12 cellular contexts compared by ENCODE assay signal in the genomic region with DNA sequence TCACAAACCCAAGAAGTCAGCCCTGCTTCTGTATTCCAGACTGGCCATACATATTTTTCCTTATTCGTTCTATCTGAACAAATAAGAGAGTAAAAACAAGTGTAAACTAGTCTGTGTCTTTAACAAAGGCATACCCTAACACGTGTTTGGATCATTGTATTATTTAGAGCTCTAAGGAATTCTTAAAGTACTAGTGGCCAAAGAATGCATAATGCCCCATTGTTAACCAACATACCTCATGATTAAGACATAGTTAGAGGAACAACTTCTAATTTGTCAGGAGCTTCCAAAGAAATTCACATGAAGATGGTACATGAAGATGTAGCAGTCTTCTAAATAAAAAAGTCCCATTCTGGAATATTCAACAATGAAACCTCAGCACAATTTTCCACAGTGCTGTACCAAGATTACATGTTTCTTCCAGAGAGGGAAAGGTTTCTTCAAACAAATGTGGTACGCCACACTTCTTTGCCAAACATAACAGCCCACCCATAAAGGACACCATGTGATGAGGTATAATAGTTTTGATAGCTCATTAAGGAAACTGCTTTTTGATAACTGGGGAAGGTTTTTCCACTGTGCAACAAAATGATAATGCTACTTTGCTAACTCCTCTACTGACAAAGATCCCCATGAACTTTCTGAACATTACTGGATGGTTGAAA. TPM values are rescaled to one million over a fixed set of nuclear protein-coding genes. Genes with fewer than 3 reads are reported as not detected.
DNase-seq lines count a peak whose midpoint lies in the region; ATAC-seq, FAIRE-seq and TF ChIP-seq lines count a peak whose summit lies in the region.
"Had no signal": no experiment of that assay in that cellular context is flagged by ENCODE, and none has a peak within 500 bp of the region (broad histone marks: within the 10 kb centered on the region; RNA-seq: fewer than 3 reads in every experiment).

No MANE protein-coding gene starts in this region.

- dilution Hi-C loops in keratinocyte (cut with MboI; ENCODE audit: extremely low pct_ligation_motif_present, low sequenced_read_pairs) = no loop called here

- H3K9ac ChIP-seq in keratinocyte (ENCODE audit: control insufficient read depth, extremely low read depth, insufficient read depth, low read length) (peak overlapping the region; percentile 69), subcutaneous abdominal adipose tissue (ENCODE audit: low read length in 5 of 5) (peak overlapping the region in 4 of 5 donors; percentile 20 to 99 (median 51))

- H3K9me3 ChIP-seq in breast epithelium (no peaks in the 10 kb centered on the region), keratinocyte (ENCODE audit: control insufficient read depth, low read depth, low read length) (no peaks in the 10 kb centered on the region), subcutaneous abdominal adipose tissue (ENCODE audit: control insufficient read depth in 5 of 5, low read length in 5 of 5) (no peaks in the 10 kb centered on the region)

- intact Hi-C loops in breast epithelium (cut with DNase I; ENCODE audit: low total_unique reads) = no loop called here

- no peaks in the 10 kb centered on the region for H3K79me2 ChIP-seq in keratinocyte (ENCODE audit: control insufficient read depth, insufficient read depth, low read length)

- H2AFZ ChIP-seq in keratinocyte (ENCODE audit: control insufficient read depth, low read length) = peak overlapping the region; percentile 66

- no peaks in the 10 kb centered on the region for H4K20me1 ChIP-seq in keratinocyte (ENCODE audit: control insufficient read depth, extremely low read depth, insufficient read depth, low read length)

- H3K9me1 ChIP-seq in keratinocyte (ENCODE audit: control insufficient read depth, extremely low read depth, insufficient read depth, low read length) = no peaks in the 10 kb centered on the region

- peak in 1 of 3 donors; percentile 36 for TF ChIP-seq CTCF in breast epithelium (IDR thresholded peaks at IDR 0.05)
- TF ChIP-seq CTCF in keratinocyte (optimal IDR thresholded peaks at IDR 0.05 in 1 of 3, IDR thresholded peaks at IDR 0.05 in 1 of 3, conservative IDR thresholded peaks at IDR 0.05 in 1 of 3; ENCODE audit: extremely low read depth in 1 of 3, insufficient read depth in 2 of 3, low read length in 3 of 3) = no peak

- no peaks in the 10 kb centered on the region for H3K36me3 ChIP-seq in breast epithelium
- H3K36me3 ChIP-seq in keratinocyte (ENCODE audit: control insufficient read depth in 2 of 2, extremely low read depth in 1 of 2, insufficient read depth in 2 of 2, low read length in 2 of 2) = no peaks in the 10 kb centered on the region
- peaks cover 3 to 12% (median 4%) of the 10 kb centered on the region in 5 donors for H3K36me3 ChIP-seq in subcutaneous abdominal adipose tissue (ENCODE audit: control insufficient read depth in 5 of 5, insufficient read depth in 5 of 5, low read length in 5 of 5)

- H3K4me3 ChIP-seq in breast epithelium = peak overlapping the region in 1 of 3 donors; percentile 39
- H3K4me3 ChIP-seq in keratinocyte (ENCODE audit: control insufficient read depth in 2 of 3, extremely low read depth in 1 of 3, insufficient read depth in 2 of 3, low read depth in 1 of 3, low read length in 3 of 3) = no peak overlapping the region
- peak overlapping the region; percentile 13 to 80 (median 75) for H3K4me3 ChIP-seq in subcutaneous abdominal adipose tissue (ENCODE audit: low read depth in 1 of 5, low read length in 5 of 5)

- TF ChIP-seq POLR2A in breast epithelium (IDR thresholded peaks at IDR 0.05) = no peak

- H3K27me3 ChIP-seq in breast epithelium (no peaks in the 10 kb centered on the region), keratinocyte (ENCODE audit: control insufficient read depth, extremely low read depth, insufficient read depth, low read length) (no peaks in the 10 kb centered on the region), subcutaneous abdominal adipose tissue (ENCODE audit: control insufficient read depth in 5 of 5, insufficient read depth in 4 of 5, low read length in 5 of 5) (no peaks in the 10 kb centered on the region)

- peak overlapping the region; percentile 66 for H3K4me2 ChIP-seq in keratinocyte (ENCODE audit: control insufficient read depth, extremely low read depth, insufficient read depth, low read depth, low read length)

- peak; percentile 63 for DNase-seq in LHCN-M2 (ENCODE audit: low read depth)
- DNase-seq in breast epithelium (ENCODE audit: low spot score in 2 of 2) = no peak
- no peak for DNase-seq in keratinocyte (ENCODE audit: low read depth, low spot score)
- DNase-seq in COR-L47 (lab: John Stamatoyannopoulos, UW) = no peak
- DNase-seq in activated CD4-positive, CD25-positive, alpha-beta regulatory T cell (lab: John Stamatoyannopoulos, UW) = no peak
- DNase-seq: activated gamma-delta T cell; CD4-positive, alpha-beta T cell; NCI-H1694 treated with DMSO at 0.1 percent for 48 hours; stimulated activated CD4-positive, alpha-beta T cell treated with anti-CD3 and anti-CD28 coated beads, Interleukin-4, amount 100 ng/mL, for 24 hours; stimulated activated naive B cell treated with anti-CD40 and anti-IgM and Interleukin-4, amounts not matched to agents 10 μg/mL and 1 μg/mL and 100 μg/mL, for 72 hours had no signal

- H3K4me1 ChIP-seq in breast epithelium = no peaks in the 10 kb centered on the region
- peaks cover 44% of the 10 kb centered on the region for H3K4me1 ChIP-seq in keratinocyte (ENCODE audit: control insufficient read depth, extremely low read depth, insufficient read depth, low read length)
- peaks cover 0 to 65% (median 49%) of the 10 kb centered on the region in 5 donors for H3K4me1 ChIP-seq in subcutaneous abdominal adipose tissue (ENCODE audit: control insufficient read depth in 5 of 5, insufficient read depth in 5 of 5, low read length in 5 of 5)

- no peak for FAIRE-seq in keratinocyte (lab: Jason Lieb, UNC)

- H3K27ac ChIP-seq in breast epithelium (peak overlapping the region; percentile 91 to 94), keratinocyte (ENCODE audit: control insufficient read depth, insufficient read depth, low read length) (peak overlapping the region; percentile 90), subcutaneous abdominal adipose tissue (ENCODE audit: low read depth, low read length) (peak overlapping the region; percentile 96)

- no peak for ATAC-seq in HG03175 (IDR thresholded peaks at IDR 0.05; ENCODE audit: unreplicated experiment)
- ATAC-seq: stimulated activated naive B cell treated with anti-CD40 and anti-IgM and Interleukin-4, amounts not matched to agents 10 μg/mL and 1 μg/mL and 100 μg/mL, for 72 hours had no signal

RNA-seq across cellular contexts. Expression of gene PALMD, which starts 5.0 kb away (rescaled TPM):
- total RNA-seq in LHCN-M2 (2014; rRNA removed) = 56.5 and 75.1 TPM in 2 replicates
- polyA plus RNA-seq in LHCN-M2 (2012) = 15.7 TPM
- 10 to 100 TPM; 35.3 to 96.7 (median 77.7) TPM for total RNA-seq in breast epithelium
- polyA plus RNA-seq in keratinocyte = 3.5 to 6.8 TPM (median 5.8 TPM) in 3 replicates
- polyA plus RNA-seq in keratinocyte (2011; ENCODE audit: low read depth) = 26.0 TPM
- polyA plus RNA-seq in keratinocyte (2011; cell fraction: cytosol; rRNA removed) = 5.0 and 6.8 TPM in 2 replicates
- polyA plus RNA-seq in keratinocyte (2011; cell fraction: nucleus; rRNA removed) = 11.8 and 13.4 TPM in 2 replicates
- polyA plus RNA-seq in keratinocyte (2012; ENCODE audit: low replicate concordance) = 4.9 and 9.7 TPM in 2 replicates
- 0.79 to 5.3 TPM (median 3.1 TPM) in 3 replicates for polyA minus RNA-seq in keratinocyte
- 1.9 TPM for polyA minus RNA-seq in keratinocyte (2011; cell fraction: cytosol; rRNA and poly(A)+ RNA removed)
- polyA minus RNA-seq in keratinocyte (2011; cell fraction: nucleus; rRNA and poly(A)+ RNA removed) = 3.7 and 10.2 TPM in 2 replicates
- total RNA-seq: CD4-positive, alpha-beta T cell had no signal

Comparison
In these comparisons a context has a peak if more than half of its experiments do, and no peak if none do; other contexts are left out.
1. H3K4me3 ChIP-seq: peak in subcutaneous abdominal adipose tissue (5 of 5); none in keratinocyte (0 of 3).
2. Peak in every context shown above with its lines, with median percentiles within 50 percentile points of each other: H3K27ac ChIP-seq.